ENCODE assay signal across 25 cellular contexts in genomic region chr7:24868724-24869123, GRCh38.
"Had no signal": no experiment of that assay in that cellular context is flagged by ENCODE, and none has a peak within 500 bp of the region (broad histone marks: within the 10 kb centered on the region; RNA-seq: fewer than 3 reads in every experiment).

No MANE protein-coding gene starts in this region.

- ATAC-seq: heart right ventricle; left cardiac atrium; left lung; naive thymus-derived CD8-positive, alpha-beta T cell; sciatic nerve; stimulated activated naive CD8-positive, alpha-beta T cell treated with anti-CD3 and anti-CD28 coated beads, Interleukin-15, amount 100 ng/mL, for 72 hours had no signal

- H3K9me3 ChIP-seq: esophagus squamous epithelium, heart right ventricle, left lung, prostate gland, right atrium auricular region, thyroid gland, vagina had no signal

- H3K27ac ChIP-seq: esophagus squamous epithelium, heart right ventricle, left lung, prostate gland, right atrium auricular region, thyroid gland, vagina had no signal

- H3K4me2 ChIP-seq: smooth muscle cell had no signal

- H3K4me3 Mint-ChIP-seq: naive thymus-derived CD8-positive, alpha-beta T cell; nephron progenitor cell; stimulated activated naive CD8-positive, alpha-beta T cell treated with anti-CD3 and anti-CD28 coated beads, Interleukin-15, amount 100 ng/mL, for 72 hours had no signal

- H3K4me3 ChIP-seq: esophagus squamous epithelium, heart right ventricle, left lung, prostate gland, right atrium auricular region, smooth muscle cell, thyroid gland, vagina had no signal

- H3K27ac Mint-ChIP-seq: naive thymus-derived CD8-positive, alpha-beta T cell; nephron progenitor cell; stimulated activated naive CD8-positive, alpha-beta T cell treated with anti-CD3 and anti-CD28 coated beads, Interleukin-15, amount 100 ng/mL, for 72 hours had no signal

- H3K9me3 Mint-ChIP-seq: naive thymus-derived CD8-positive, alpha-beta T cell; nephron progenitor cell; stimulated activated naive CD8-positive, alpha-beta T cell treated with anti-CD3 and anti-CD28 coated beads, Interleukin-15, amount 100 ng/mL, for 72 hours had no signal

- H3K4me1 ChIP-seq: esophagus squamous epithelium, left lung, prostate gland, right atrium auricular region, thyroid gland, vagina had no signal

- H3K27me3 Mint-ChIP-seq: naive thymus-derived CD8-positive, alpha-beta T cell; stimulated activated naive CD8-positive, alpha-beta T cell treated with anti-CD3 and anti-CD28 coated beads, Interleukin-15, amount 100 ng/mL, for 72 hours had no signal

- H3K4me1 Mint-ChIP-seq: nephron progenitor cell had no signal

- H3K27me3 ChIP-seq: esophagus squamous epithelium, heart right ventricle, left lung, right atrium auricular region, thyroid gland, vagina had no signal

- DNase-seq: dermis blood vessel endothelial cell; effector memory CD4-positive, alpha-beta T cell; esophagus squamous epithelium; foreskin melanocyte; glutamatergic neuron; heart right ventricle; hippocampal formation; left cardiac atrium; left lung; naive thymus-derived CD8-positive, alpha-beta T cell; nephron progenitor cell; nucleus accumbens; stimulated activated CD4-positive, alpha-beta T cell treated with anti-CD3 and anti-CD28 coated beads, Interleukin-12 subunit alpha, Interleukin-12 subunit beta, amount 100 ng/mL, for 4 hours; stimulated activated CD4-positive, alpha-beta T cell treated with anti-CD3 and anti-CD28 coated beads, Interleukin-1b, Interleukin-23, amount 100 ng/mL, for 48 hours; stimulated activated CD4-positive, alpha-beta T cell treated with anti-CD3 and anti-CD28 coated beads, Interleukin-4, amount 100 ng/mL, for 1 hour; stimulated activated CD8-positive, alpha-beta memory T cell treated with anti-CD3 and anti-CD28 coated beads, Interleukin-4, amount 100 ng/mL, for 48 hours; stimulated activated naive CD4-positive, alpha-beta T cell; stimulated activated naive CD8-positive, alpha-beta T cell treated with anti-CD3 and anti-CD28 coated beads, Interleukin-15, amount 100 ng/mL, for 72 hours; thyroid gland; trophoblast cell had no signal

- H3K36me3 ChIP-seq: prostate gland, right atrium auricular region, thyroid gland had no signal
